In genomic region chr21:35738342-35738961, GRCh38 we compare ENCODE assay signal across 10 cellular contexts.
DNase-seq lines count a peak whose midpoint lies in the region; ATAC-seq and TF ChIP-seq lines count a peak whose summit lies in the region.
"Had no signal": no experiment of that assay in that cellular context is flagged by ENCODE, and none has a peak within 500 bp of the region (broad histone marks: within the 10 kb centered on the region; RNA-seq: fewer than 3 reads in every experiment).

No MANE protein-coding gene starts in this region.

- TF ChIP-seq CTCF in lower lobe of right lung (IDR thresholded peaks at IDR 0.05): no peak

- ATAC-seq in lower lobe of right lung (peak; percentile 37 to 59), GM21515 (IDR thresholded peaks at IDR 0.05; ENCODE audit: unreplicated experiment) (no peak)

- H3K4me1 ChIP-seq in lower lobe of right lung: no peaks in the 10 kb centered on the region

- H3K27ac ChIP-seq in lower lobe of right lung: no peak overlapping the region

- H3K4me3 ChIP-seq in MG63 (no peak overlapping the region), lower lobe of right lung (no peak overlapping the region)
- H3K4me3 ChIP-seq: ascending aorta had no signal

- no peaks in the 10 kb centered on the region for H3K36me3 ChIP-seq in MG63
- no peaks in the 10 kb centered on the region for H3K36me3 ChIP-seq in lower lobe of right lung
- H3K36me3 ChIP-seq: ascending aorta had no signal

- H3K27me3 ChIP-seq in MG63: no peaks in the 10 kb centered on the region; the same call in 1 of the 2 replicates
- no peaks in the 10 kb centered on the region for H3K27me3 ChIP-seq in lower lobe of right lung (ENCODE audit: low read depth)
- H3K27me3 ChIP-seq: ascending aorta had no signal

- intact Hi-C loops in lower lobe of right lung (cut with DNase I): no loop called here

- H3K9me3 ChIP-seq in MG63 (no peaks in the 10 kb centered on the region), lower lobe of right lung (no peaks in the 10 kb centered on the region)

- DNase-seq in AG20443 (ENCODE audit: low spot score) (peak; percentile 43), MG63 (peak; percentile 23), astrocyte of the hippocampus (ENCODE audit: low read depth, low spot score) (peak; percentile 80), lower lobe of right lung (no peak), DMS153 treated with DMSO at 0.1 percent for 48 hours (lab: John Stamatoyannopoulos, UW; ENCODE audit: unreplicated experiment) (no peak)
- no peak for DNase-seq in activated CD4-positive, alpha-beta T cell treated with anti-CD3 and anti-CD28 coated beads, Interleukin-2, amount 50 U/mL, for 4 hours
- DNase-seq in effector CD4-positive, alpha-beta T cell: no peak
- DNase-seq: glutamatergic neuron had no signal

Comparison
In these comparisons a context has a peak if more than half of its experiments do, and no peak if none do; other contexts are left out.
1. DNase-seq: peak in AG20443 (single experiment), MG63 (single experiment) and astrocyte of the hippocampus (single experiment); none in lower lobe of right lung (single experiment), DMS153 treated with DMSO at 0.1 percent for 48 hours (single experiment), activated CD4-positive, alpha-beta T cell treated with anti-CD3 and anti-CD28 coated beads, Interleukin-2, amount 50 U/mL, for 4 hours (0 of 2) and effector CD4-positive, alpha-beta T cell (single experiment).